In the genomic region with DNA sequence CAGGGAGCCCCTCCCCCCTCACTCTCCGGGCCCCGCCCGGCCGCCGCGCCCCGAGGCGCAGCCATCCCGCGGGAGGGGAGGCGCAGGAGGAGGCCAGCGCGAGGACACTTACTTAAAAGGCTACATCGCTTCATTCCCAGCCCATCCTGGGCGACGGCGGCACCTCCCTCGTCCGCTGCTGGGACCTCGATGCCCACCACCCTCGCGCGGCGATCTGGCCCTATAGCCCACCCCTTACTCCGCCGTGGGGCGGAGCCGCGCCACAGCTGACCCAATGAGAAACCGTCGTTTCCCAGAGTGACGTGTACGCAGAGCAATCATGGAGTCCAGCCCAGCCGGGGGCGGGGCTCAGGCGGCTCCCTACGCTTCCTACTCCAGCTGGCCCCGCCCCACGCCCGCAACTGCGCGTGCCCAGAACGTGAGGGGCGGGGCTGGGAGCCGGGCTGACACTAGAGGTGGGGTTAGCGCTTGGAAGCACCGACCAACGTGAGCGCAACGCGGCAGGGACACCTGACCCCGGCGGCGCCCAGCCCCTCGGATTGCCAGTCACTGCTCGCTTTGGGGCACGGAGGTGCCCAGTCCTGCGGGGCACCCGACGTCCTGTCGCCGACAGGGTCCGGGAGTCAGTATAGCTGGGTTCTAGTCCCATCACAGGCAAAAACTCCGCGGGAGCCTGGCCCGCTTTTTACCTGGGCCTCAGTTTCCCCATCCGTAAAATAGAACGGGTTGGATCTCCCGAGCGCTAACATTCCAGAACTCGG, we compare ENCODE assay signal across 8 cellular contexts. TPM values are rescaled to one million over a fixed set of nuclear protein-coding genes. Genes with fewer than 3 reads are reported as not detected.
A peak's percentile ranks its signal among the peaks of the same experiment; 100 is the strongest.
DNase-seq lines count a peak whose midpoint lies in the region; ATAC-seq and TF ChIP-seq lines count a peak whose summit lies in the region.

A gene (minus strand): TSS at position 222 of the 761 bp plus-strand sequence. CDS start 16,165 bp downstream, outside the sequence.

- H3K27ac Mint-ChIP-seq in progenitor cell of endocrine pancreas, result peak within 1 kb of the TSS; percentile 88

- DNase-seq in GM13976 (ENCODE audit: low spot score), result peak; percentile 99
- DNase-seq in NCI-H146 treated with DMSO at 0.1 percent for 48 hours (lab: John Stamatoyannopoulos, UW; ENCODE audit: unreplicated experiment), result peak; percentile 98
- peak; percentile 92 for DNase-seq in amniotic stem cell (lab: John Stamatoyannopoulos, UW)
- DNase-seq in left cardiac atrium, result peak; percentile 99
- DNase-seq in progenitor cell of endocrine pancreas (ENCODE audit: low spot score, unreplicated experiment), result peak; percentile 98
- DNase-seq in ureter (ENCODE audit: low spot score), result peak; percentile 98

- intact Hi-C loops in T-helper 1 cell treated with Interleukin-12 subunit alpha and Interleukin-12 subunit beta and Interleukin-4 antibody, amounts not matched to agents 30 ng/mL and 1 ng/mL, for 36 hours (cut with micrococcal nuclease), result loop anchor here (1.0 to 2.0 kb wide), 13 partner anchors 16 to 1496 kb away; a partner anchor contains a TSS
- intact Hi-C loops in left cardiac atrium (cut with DNase I), result no loop called here

- peaks cover 1% of the 10 kb centered on the region for H3K36me3 Mint-ChIP-seq in progenitor cell of endocrine pancreas (ENCODE audit: insufficient read depth)

- ATAC-seq in HG02870 (IDR thresholded peaks at IDR 0.05; ENCODE audit: unreplicated experiment), result peak; percentile 97
- peak; percentile 95 to 97 for ATAC-seq in left cardiac atrium

- H3K9me3 Mint-ChIP-seq in progenitor cell of endocrine pancreas (ENCODE audit: low read depth), result no peaks in the 10 kb centered on the region

- in situ Hi-C loops in GM13976 (cut with MboI; ENCODE audit: low sequenced_read_pairs, unreplicated experiment), result no loop called here

- peaks cover 43% of the 10 kb centered on the region for H3K27me3 Mint-ChIP-seq in progenitor cell of endocrine pancreas

- TF ChIP-seq CTCF in GM13976 (IDR thresholded peaks at IDR 0.05; ENCODE audit: borderline replicate concordance, control extremely low read depth, extremely low read depth, insufficient read depth, missing control alignments), result no peak
- TF ChIP-seq CTCF in progenitor cell of endocrine pancreas (IDR thresholded peaks at IDR 0.05; ENCODE audit: unreplicated experiment), result no peak

- H3K4me1 Mint-ChIP-seq in progenitor cell of endocrine pancreas (ENCODE audit: low read depth), result peaks cover 16% of the 10 kb centered on the region

- H3K4me3 Mint-ChIP-seq in progenitor cell of endocrine pancreas (ENCODE audit: low read depth), result peak within 1 kb of the TSS; percentile 96

RNA-seq across cellular contexts. Expression of the gene that starts here (rescaled TPM):
- 37.3 and 40.0 TPM in 2 replicates for total RNA-seq in T-helper 1 cell treated with Interleukin-12 subunit alpha and Interleukin-12 subunit beta and Interleukin-4 antibody, amounts not matched to agents 30 ng/mL and 1 ng/mL, for 36 hours
- 10 to 100 TPM; 23.8 to 26.9 TPM for total RNA-seq in left cardiac atrium
- total RNA-seq in progenitor cell of endocrine pancreas, result 29.1 and 36.4 TPM in 2 replicates
- 53.7 TPM for total RNA-seq in ureter

Comparison
In these comparisons a context has a peak if more than half of its experiments do, and no peak if none do; other contexts are left out.
1. Peak in every context shown above with its lines: DNase-seq and ATAC-seq.